ENCODE assay signal across 17 cellular contexts in genomic region chr22:23232094-23232905, GRCh38. TPM values are rescaled to one million over a fixed set of nuclear protein-coding genes. Genes with fewer than 3 reads are reported as not detected.
DNase-seq lines count a peak whose midpoint lies in the region; ATAC-seq and TF ChIP-seq lines count a peak whose summit lies in the region.
"Had no signal": no experiment of that assay in that cellular context is flagged by ENCODE, and none has a peak within 500 bp of the region (broad histone marks: within the 10 kb centered on the region; RNA-seq: fewer than 3 reads in every experiment).

No MANE protein-coding gene starts in this region.

- peaks cover 9% of the 10 kb centered on the region for H3K9me3 Mint-ChIP-seq in MCF 10A (ENCODE audit: unreplicated experiment)
- H3K9me3 Mint-ChIP-seq in glutamatergic neuron (ENCODE audit: unreplicated experiment), result peaks cover 39% of the 10 kb centered on the region
- H3K9me3 Mint-ChIP-seq in immature natural killer cell, result peaks cover 10 to 21% (median 17%) of the 10 kb centered on the region in 6 donors

- BruUV-seq in MCF 10A (replicated peaks; lab: Mats Ljungman, UMichigan) (no TSS peak), mammary epithelial cell (replicated peaks; lab: Mats Ljungman, UMichigan) (no TSS peak)

- H3K27ac Mint-ChIP-seq in MCF 10A (ENCODE audit: low read depth, unreplicated experiment) (peak overlapping the region; percentile 75), glutamatergic neuron (ENCODE audit: unreplicated experiment) (no peak overlapping the region), immature natural killer cell (no peak overlapping the region)
- H3K27ac Mint-ChIP-seq: activated CD8-positive, alpha-beta memory T cell treated with anti-CD3 and anti-CD28 coated beads, Interleukin-2, amount 10 ng/mL, durations not matched to agents 7 days and 5 days; activated T-helper 2 cell treated with anti-CD3 and anti-CD28 coated beads, Interferon-gamma antibody, Interleukin-2, Interleukin-4, amounts not matched to agents 10 μg/mL and 5 μg/mL and 100 μg/mL, durations not matched to agents 14 hours and 24 hours and 36 hours had no signal

- H3K36me3 ChIP-seq in mammary epithelial cell (ENCODE audit: insufficient read depth, low read length), result no peaks in the 10 kb centered on the region
- peaks cover 11% of the 10 kb centered on the region; the same call in 1 of the 2 replicates for H3K36me3 ChIP-seq in SJCRH30
- H3K36me3 ChIP-seq in thoracic aorta, result peaks cover 3% of the 10 kb centered on the region
- H3K36me3 ChIP-seq: ovary had no signal

- H3K4me3 Mint-ChIP-seq in MCF 10A (ENCODE audit: unreplicated experiment), result no peak overlapping the region
- H3K4me3 Mint-ChIP-seq in glutamatergic neuron (ENCODE audit: unreplicated experiment), result peak overlapping the region; percentile 20
- H3K4me3 Mint-ChIP-seq in immature natural killer cell, result no peak overlapping the region
- H3K4me3 Mint-ChIP-seq: activated CD8-positive, alpha-beta memory T cell treated with anti-CD3 and anti-CD28 coated beads, Interleukin-2, amount 10 ng/mL, durations not matched to agents 7 days and 5 days had no signal

- dilution Hi-C loops in mammary epithelial cell (cut with HindIII; ENCODE audit: low sequenced_read_pairs), result no loop called here

- H4K20me1 ChIP-seq in mammary epithelial cell (ENCODE audit: insufficient read depth, low read length), result no peaks in the 10 kb centered on the region

- peaks cover 6% of the 10 kb centered on the region for H3K4me1 ChIP-seq in mammary epithelial cell (ENCODE audit: insufficient read depth, low read length)
- H3K4me1 ChIP-seq in SJCRH30, result peaks cover 50% of the 10 kb centered on the region
- H3K4me1 ChIP-seq in thoracic aorta (ENCODE audit: control insufficient read depth in 1 of 2, low read depth in 2 of 2), result peaks cover 25 to 77% of the 10 kb centered on the region in 2 donors

- ATAC-seq in thoracic aorta (ENCODE audit: insufficient number of reproducible peaks, low FRiP score, low read depth), result no peak
- ATAC-seq in HG03095 (IDR thresholded peaks at IDR 0.05; ENCODE audit: unreplicated experiment), result no peak
- ATAC-seq: activated CD8-positive, alpha-beta memory T cell treated with anti-CD3 and anti-CD28 coated beads, Interleukin-2, amount 10 ng/mL, durations not matched to agents 7 days and 5 days had no signal

- POLR2A ChIA-PET in MCF 10A (lab: Yijun Ruan, JAX), result interaction anchor here (1.5 kb wide), 1 partner anchor 11 kb away, joined by 3 read pairs; no protein-coding TSS in a partner anchor

- CTCF ChIA-PET in MCF 10A (lab: Yijun Ruan, JAX) (no interaction called here), mammary epithelial cell (lab: Charles Lee; ENCODE audit: low non-redundant PET) (no interaction called here)

- H3K4me2 ChIP-seq in mammary epithelial cell (ENCODE audit: insufficient read depth, low read depth, low read length), result no peak overlapping the region

- H3K27ac ChIP-seq in mammary epithelial cell (ENCODE audit: insufficient read depth, low read depth, low read length), result no peak overlapping the region
- peak overlapping the region; percentile 87; the same call in 1 of the 2 replicates for H3K27ac ChIP-seq in SJCRH30
- peak overlapping the region; percentile 12 to 28 for H3K27ac ChIP-seq in thoracic aorta
- H3K27ac ChIP-seq: epithelial cell of prostate, ovary had no signal

- in situ Hi-C loops in mammary epithelial cell (cut with MboI; ENCODE audit: low sequenced_read_pairs in 2 of 2), result loop anchor here in 1 of 2 donors (10.0 kb wide), 1 partner anchor 47 kb away; the partner anchor contains the start of gene BCR

- H3K4me1 Mint-ChIP-seq in MCF 10A (ENCODE audit: insufficient read depth, unreplicated experiment), result peaks cover 17% of the 10 kb centered on the region
- peaks cover 66% of the 10 kb centered on the region for H3K4me1 Mint-ChIP-seq in glutamatergic neuron (ENCODE audit: low read depth, unreplicated experiment)
- peaks cover 67 to 92% of the 10 kb centered on the region in 2 donors for H3K4me1 Mint-ChIP-seq in immature natural killer cell

- 100% methylated on average over 9 of the region's 9 CpGs for WGBS in mammary epithelial cell (ENCODE audit: low coverage, missing lambda C conversion rate)

- intact Hi-C loops in MCF 10A (cut with micrococcal nuclease), result no loop called here
- intact Hi-C loops in mammary epithelial cell (cut with micrococcal nuclease), result no loop called here

- DNase-seq in MCF 10A (ENCODE audit: unreplicated experiment), result no peak
- no peak for DNase-seq in mammary epithelial cell
- no peak for DNase-seq in SJCRH30
- no peak for DNase-seq in glutamatergic neuron
- DNase-seq in thoracic aorta (ENCODE audit: low spot score), result no peak
- DNase-seq in NCI-H2081 treated with DMSO at 0.1 percent for 48 hours (lab: John Stamatoyannopoulos, UW), result no peak
- DNase-seq in immature natural killer cell, result no peak
- DNase-seq: activated CD8-positive, alpha-beta memory T cell treated with anti-CD3 and anti-CD28 coated beads, Interleukin-2, amount 10 ng/mL, durations not matched to agents 7 days and 5 days; amniotic stem cell; dermis blood vessel endothelial cell; DMS79; NCI-H1105; stimulated activated CD4-positive, alpha-beta T cell treated with anti-CD3 and anti-CD28 coated beads, Interleukin-15, amount 100 ng/mL, for 24 hours had no signal

- H3K27me3 ChIP-seq in mammary epithelial cell (ENCODE audit: insufficient read depth, low read length), result no peaks in the 10 kb centered on the region
- H3K27me3 ChIP-seq in SJCRH30, result no peaks in the 10 kb centered on the region
- H3K27me3 ChIP-seq in thoracic aorta (replicated peaks; ENCODE audit: insufficient read depth), result no peaks in the 10 kb centered on the region
- H3K27me3 ChIP-seq: ovary had no signal

- H3K27me3 Mint-ChIP-seq in MCF 10A (ENCODE audit: insufficient read depth, unreplicated experiment) (no peaks in the 10 kb centered on the region), glutamatergic neuron (ENCODE audit: unreplicated experiment) (peaks cover 31% of the 10 kb centered on the region), immature natural killer cell (ENCODE audit: low read depth in 3 of 3) (peaks cover 7 to 10% (median 10%) of the 10 kb centered on the region in 3 donors)
- H3K27me3 Mint-ChIP-seq: activated CD8-positive, alpha-beta memory T cell treated with anti-CD3 and anti-CD28 coated beads, Interleukin-2, amount 10 ng/mL, durations not matched to agents 7 days and 5 days had no signal

- H3K9me3 ChIP-seq in mammary epithelial cell (replicated peaks; ENCODE audit: insufficient read depth, low read length), result no peaks in the 10 kb centered on the region
- 0 out of 2 replicates have a peak, but pooled peaks cover 4% of the 10 kb centered on the region for H3K9me3 ChIP-seq in SJCRH30 (replicated peaks)
- peaks cover 10% of the 10 kb centered on the region for H3K9me3 ChIP-seq in thoracic aorta
- H3K9me3 ChIP-seq: ovary had no signal

- peaks cover 97% of the 10 kb centered on the region for H3K79me2 ChIP-seq in mammary epithelial cell (ENCODE audit: insufficient read depth, low read length)

- H3K9ac ChIP-seq in mammary epithelial cell (ENCODE audit: insufficient read depth, low read length), result no peak overlapping the region

- H2AFZ ChIP-seq in mammary epithelial cell (ENCODE audit: low read depth, low read length), result no peak overlapping the region

- H3K36me3 Mint-ChIP-seq in MCF 10A (ENCODE audit: insufficient read depth, unreplicated experiment) (no peaks in the 10 kb centered on the region), glutamatergic neuron (ENCODE audit: unreplicated experiment) (peaks cover 6% of the 10 kb centered on the region), immature natural killer cell (peaks cover 13 to 31% (median 26%) of the 10 kb centered on the region in 3 donors)

- H3K4me3 ChIP-seq in mammary epithelial cell (replicated peaks in 1 of 3; ENCODE audit: insufficient read depth in 1 of 3, low read depth in 2 of 3, low read length in 3 of 3), result no peak overlapping the region
- no peak overlapping the region for H3K4me3 ChIP-seq in SJCRH30
- H3K4me3 ChIP-seq in thoracic aorta, result no peak overlapping the region
- H3K4me3 ChIP-seq: ovary had no signal

- TF ChIP-seq CTCF in MCF 10A (IDR thresholded peaks at IDR 0.05; ENCODE audit: unreplicated experiment), result no peak
- no peak for TF ChIP-seq CTCF in mammary epithelial cell (conservative IDR thresholded peaks at IDR 0.05 in 1 of 2, IDR thresholded peaks at IDR 0.05 in 1 of 2; ENCODE audit: extremely low read depth in 1 of 2, insufficient read depth in 1 of 2, low read depth in 1 of 2, low read length in 2 of 2)
- no peak for TF ChIP-seq CTCF in glutamatergic neuron (IDR thresholded peaks at IDR 0.05; ENCODE audit: partially characterized antibody, unreplicated experiment)
- TF ChIP-seq CTCF in thoracic aorta (IDR thresholded peaks at IDR 0.05), result no peak

RNA-seq across cellular contexts. Expression of gene BCR, which starts 52.0 kb away (rescaled TPM):
- total RNA-seq in MCF 10A (2022) (62.2 and 77.9 TPM in 2 replicates), mammary epithelial cell (10 to 100 TPM; 67.7 to 69.7 TPM), glutamatergic neuron (ENCODE audit: unreplicated experiment) (268 TPM), thoracic aorta (100 to 1,000 TPM in 1 of 2 donors, 10 to 100 TPM in 1; 73.2 to 232 TPM)
- polyA plus RNA-seq in mammary epithelial cell (59.1 TPM), immature natural killer cell (10 to 100 TPM in 1 of 3 donors, 1 to 10 TPM in 2; 4.1 to 12.5 (median 5.6) TPM)
- 235 TPM for polyA minus RNA-seq in mammary epithelial cell
- total RNA-seq in SJCRH30 (2014; rRNA removed; shearing (Covaris generic)), result 24.9 and 27.2 TPM in 2 replicates
